ENCODE assay signal across 12 cellular contexts in genomic region chr13:48859168-48860105, GRCh38.
DNase-seq lines count a peak whose midpoint lies in the region; ATAC-seq, FAIRE-seq and TF ChIP-seq lines count a peak whose summit lies in the region.
"Had no signal": no experiment of that assay in that cellular context is flagged by ENCODE, and none has a peak within 500 bp of the region (broad histone marks: within the 10 kb centered on the region; RNA-seq: fewer than 3 reads in every experiment).

No MANE protein-coding gene starts in this region.

- H3K27me3 ChIP-seq in OCI-LY3 (ENCODE audit: low read depth, low read length), result no peaks in the 10 kb centered on the region
- H3K27me3 ChIP-seq: body of pancreas, testis had no signal

- peak overlapping the region; percentile 89 for H3K27ac ChIP-seq in OCI-LY3 (ENCODE audit: low read length)
- H3K27ac ChIP-seq: KMS-11, testis had no signal

- no peaks in the 10 kb centered on the region for H3K36me3 Mint-ChIP-seq in stimulated activated effector memory CD8-positive, alpha-beta T cell treated with anti-CD3 and anti-CD28 coated beads, Interleukin-12 subunit alpha, Interleukin-12 subunit beta, amount 100 ng/mL, for 72 hours
- H3K36me3 Mint-ChIP-seq: natural killer cell treated with Interleukin-12 subunit alpha and Interleukin-12 subunit beta and Interleukin-15 and Interleukin-18, amount 100 ng/mL, for 72 hours had no signal

- no peaks in the 10 kb centered on the region for H3K79me2 ChIP-seq in OCI-LY3 (ENCODE audit: low read length)

- H3K4me1 ChIP-seq in OCI-LY3 (ENCODE audit: low read length), result peaks cover 33% of the 10 kb centered on the region
- H3K4me1 ChIP-seq: body of pancreas, testis had no signal

- H3K27ac Mint-ChIP-seq in stimulated activated effector memory CD8-positive, alpha-beta T cell treated with anti-CD3 and anti-CD28 coated beads, Interleukin-12 subunit alpha, Interleukin-12 subunit beta, amount 100 ng/mL, for 72 hours, result peak overlapping the region; percentile 1

- H3K36me3 ChIP-seq in OCI-LY3 (replicated peaks; ENCODE audit: low read depth, low read length), result no peaks in the 10 kb centered on the region

- H2AFZ ChIP-seq in OCI-LY3 (ENCODE audit: low read depth, low read length), result peak overlapping the region; percentile 27; the same call in 1 of the 2 replicates

- H3K4me1 Mint-ChIP-seq in stimulated activated effector memory CD8-positive, alpha-beta T cell treated with anti-CD3 and anti-CD28 coated beads, Interleukin-12 subunit alpha, Interleukin-12 subunit beta, amount 100 ng/mL, for 72 hours, result peaks cover 12% of the 10 kb centered on the region

- peak; percentile 86 for ATAC-seq in HG02884 (IDR thresholded peaks at IDR 0.05; ENCODE audit: unreplicated experiment)
- ATAC-seq in stimulated activated effector memory CD8-positive, alpha-beta T cell treated with anti-CD3 and anti-CD28 coated beads, Interleukin-12 subunit alpha, Interleukin-12 subunit beta, amount 100 ng/mL, for 72 hours, result no peak
- no peak for ATAC-seq in HG03439 (IDR thresholded peaks at IDR 0.05; ENCODE audit: unreplicated experiment)
- ATAC-seq: body of pancreas; natural killer cell treated with Interleukin-12 subunit alpha and Interleukin-12 subunit beta and Interleukin-15 and Interleukin-18, amount 100 ng/mL, for 72 hours had no signal

- peak overlapping the region; percentile 43 for H3K9ac ChIP-seq in OCI-LY3 (ENCODE audit: low read length)
- H3K9ac ChIP-seq: KMS-11 had no signal

- H3K4me2 ChIP-seq in OCI-LY3 (ENCODE audit: low read length), result peak overlapping the region; percentile 78
- H3K4me2 ChIP-seq: KMS-11 had no signal

- no peaks in the 10 kb centered on the region for H3K9me3 ChIP-seq in OCI-LY3 (ENCODE audit: insufficient read depth, low read length)
- H3K9me3 ChIP-seq: body of pancreas, testis had no signal

- FAIRE-seq in islet of Langerhans (lab: Jason Lieb, UNC), result peak; percentile 24
- FAIRE-seq: GM18507 had no signal

- no peaks in the 10 kb centered on the region for H4K20me1 ChIP-seq in OCI-LY3 (ENCODE audit: insufficient read depth, low read length)

- H3K4me3 ChIP-seq in OCI-LY3 (ENCODE audit: low read length), result peak overlapping the region; percentile 62
- H3K4me3 ChIP-seq: body of pancreas, testis had no signal

- H3K9me3 Mint-ChIP-seq in stimulated activated effector memory CD8-positive, alpha-beta T cell treated with anti-CD3 and anti-CD28 coated beads, Interleukin-12 subunit alpha, Interleukin-12 subunit beta, amount 100 ng/mL, for 72 hours, result no peaks in the 10 kb centered on the region
- H3K9me3 Mint-ChIP-seq: natural killer cell treated with Interleukin-12 subunit alpha and Interleukin-12 subunit beta and Interleukin-15 and Interleukin-18, amount 100 ng/mL, for 72 hours had no signal

- DNase-seq in stimulated activated effector memory CD8-positive, alpha-beta T cell treated with anti-CD3 and anti-CD28 coated beads, Interleukin-12 subunit alpha, Interleukin-12 subunit beta, amount 100 ng/mL, for 72 hours (ENCODE audit: low spot score in 2 of 2), result no peak
- no peak for DNase-seq in effector CD4-positive, alpha-beta T cell
- no peak for DNase-seq in activated CD4-positive, alpha-beta T cell treated with anti-CD3 and anti-CD28 coated beads for 1 hour
- DNase-seq: body of pancreas, testis had no signal

- no peak for TF ChIP-seq CTCF in OCI-LY3 (IDR thresholded peaks at IDR 0.05; ENCODE audit: low read depth, low read length)

- H3K4me3 Mint-ChIP-seq in stimulated activated effector memory CD8-positive, alpha-beta T cell treated with anti-CD3 and anti-CD28 coated beads, Interleukin-12 subunit alpha, Interleukin-12 subunit beta, amount 100 ng/mL, for 72 hours, result no peak overlapping the region
